1 cellular context compared by ENCODE assay signal in genomic region chr15:85624241-85624855, GRCh38.
TF ChIP-seq lines count a peak whose summit lies in the region.

No MANE protein-coding gene starts in this region.

TF ChIP-seq in GM12878, 131 proteins besides CTCF, POLR2A, EP300 and RAD21:
- TF ChIP-seq, protein P1, sequence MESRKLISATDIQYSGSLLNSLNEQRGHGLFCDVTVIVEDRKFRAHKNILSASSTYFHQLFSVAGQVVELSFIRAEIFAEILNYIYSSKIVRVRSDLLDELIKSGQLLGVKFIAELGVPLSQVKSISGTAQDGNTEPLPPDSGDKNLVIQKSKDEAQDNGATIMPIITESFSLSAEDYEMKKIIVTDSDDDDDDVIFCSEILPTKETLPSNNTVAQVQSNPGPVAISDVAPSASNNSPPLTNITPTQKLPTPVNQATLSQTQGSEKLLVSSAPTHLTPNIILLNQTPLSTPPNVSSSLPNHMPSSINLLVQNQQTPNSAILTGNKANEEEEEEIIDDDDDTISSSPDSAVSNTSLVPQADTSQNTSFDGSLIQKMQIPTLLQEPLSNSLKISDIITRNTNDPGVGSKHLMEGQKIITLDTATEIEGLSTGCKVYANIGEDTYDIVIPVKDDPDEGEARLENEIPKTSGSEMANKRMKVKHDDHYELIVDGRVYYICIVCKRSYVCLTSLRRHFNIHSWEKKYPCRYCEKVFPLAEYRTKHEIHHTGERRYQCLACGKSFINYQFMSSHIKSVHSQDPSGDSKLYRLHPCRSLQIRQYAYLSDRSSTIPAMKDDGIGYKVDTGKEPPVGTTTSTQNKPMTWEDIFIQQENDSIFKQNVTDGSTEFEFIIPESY (IDR thresholded peaks at IDR 0.05) = no peak
- TF ChIP-seq RELA (IDR thresholded peaks at IDR 0.05; ENCODE audit: borderline replicate concordance, partially characterized antibody) (no peak), BHLHE40 (IDR thresholded peaks at IDR 0.05; ENCODE audit: borderline replicate concordance in 1 of 2, low read depth in 2 of 2, low read length in 1 of 2) (no peak), MYC (IDR thresholded peaks at IDR 0.05; ENCODE audit: insufficient read depth, insufficient read length, insufficient replicate concordance, low read length, severe bottlenecking) (no peak), CHD2 (IDR thresholded peaks at IDR 0.05; ENCODE audit: borderline replicate concordance, low read depth, low read length) (no peak), ATF7 (IDR thresholded peaks at IDR 0.05; ENCODE audit: low read depth) (no peak), RB1 (IDR thresholded peaks at IDR 0.05; ENCODE audit: borderline replicate concordance) (no peak), NFXL1 (IDR thresholded peaks at IDR 0.05; ENCODE audit: borderline replicate concordance) (no peak), ELK1 (IDR thresholded peaks at IDR 0.05; ENCODE audit: low read depth, low read length) (no peak), MEF2A (IDR thresholded peaks at IDR 0.05; ENCODE audit: insufficient read depth, low read depth, low read length) (no peak), HSF1 (IDR thresholded peaks at IDR 0.05; ENCODE audit: low read depth, low read length) (no peak), MXI1 (IDR thresholded peaks at IDR 0.05; ENCODE audit: low read depth, low read length) (no peak), KLF5 (IDR thresholded peaks at IDR 0.05; ENCODE audit: partially characterized antibody) (no peak), ATF2 (IDR thresholded peaks at IDR 0.05; ENCODE audit: low read length) (no peak), SIX5 (IDR thresholded peaks at IDR 0.05; ENCODE audit: low read depth, low read length, severe bottlenecking) (no peak), SREBF1 (IDR thresholded peaks at IDR 0.05; ENCODE audit: low read length) (no peak)
- TF ChIP-seq, protein P2, sequence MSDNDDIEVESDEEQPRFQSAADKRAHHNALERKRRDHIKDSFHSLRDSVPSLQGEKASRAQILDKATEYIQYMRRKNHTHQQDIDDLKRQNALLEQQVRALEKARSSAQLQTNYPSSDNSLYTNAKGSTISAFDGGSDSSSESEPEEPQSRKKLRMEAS (IDR thresholded peaks at IDR 0.05; ENCODE audit: low read depth, low read length) = no peak
